28 cellular contexts compared by ENCODE assay signal in the genomic region with DNA sequence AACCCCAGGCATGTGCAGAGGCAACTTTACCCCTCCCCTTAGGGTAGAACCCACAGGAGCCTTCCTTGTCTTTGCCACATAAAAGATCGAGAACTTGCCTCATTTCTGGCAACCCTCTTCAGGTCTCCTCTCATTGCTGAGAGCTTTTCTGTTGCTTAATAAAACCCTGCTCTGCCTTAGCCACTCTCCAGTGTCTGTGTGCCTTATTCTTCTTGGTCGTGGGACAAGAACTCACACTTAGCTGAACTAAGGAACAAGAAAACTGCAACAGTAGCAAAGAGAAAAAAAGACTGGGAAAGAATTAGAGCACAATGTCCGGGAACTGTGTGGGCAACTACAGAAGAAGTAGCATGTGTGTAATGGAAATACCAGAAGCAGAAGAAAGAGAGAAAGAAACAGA. TPM values are rescaled to one million over a fixed set of nuclear protein-coding genes. Genes with fewer than 3 reads are reported as not detected.
DNase-seq lines count a peak whose midpoint lies in the region; ATAC-seq, FAIRE-seq and TF ChIP-seq lines count a peak whose summit lies in the region.
"Had no signal": no experiment of that assay in that cellular context is flagged by ENCODE, and none has a peak within 500 bp of the region (broad histone marks: within the 10 kb centered on the region; RNA-seq: fewer than 3 reads in every experiment).

No MANE protein-coding gene starts in this region.

- intact Hi-C loops in body of pancreas (cut with DNase I) (no loop called here), HepG2 (cut with micrococcal nuclease; ENCODE audit: unreplicated experiment) (no loop called here)

- no peaks in the 10 kb centered on the region for H3K36me3 Mint-ChIP-seq in activated naive CD4-positive, alpha-beta T cell treated with anti-CD3 and anti-CD28 coated beads, Interleukin-2, amount 50 U/mL, for 24 hours
- peaks cover 5% of the 10 kb centered on the region for H3K36me3 Mint-ChIP-seq in T-helper 17 cell (ENCODE audit: low read depth)

- H3K9me3 ChIP-seq in T-helper 17 cell (ENCODE audit: control insufficient read depth, low read length, poor library complexity, severe bottlenecking) (no peaks in the 10 kb centered on the region), hepatocyte (ENCODE audit: low read depth) (no peaks in the 10 kb centered on the region), body of pancreas (peaks cover 0 to 4% (median 0%) of the 10 kb centered on the region in 3 donors), HepG2 (ENCODE audit: low read length) (peaks cover 16% of the 10 kb centered on the region; the same call in 1 of the 2 replicates)
- H3K9me3 ChIP-seq in effector memory CD4-positive, alpha-beta T cell (ENCODE audit: control insufficient read depth, low read length), result no peaks in the 10 kb centered on the region
- H3K9me3 ChIP-seq: SJSA1 had no signal

- FAIRE-seq in HepG2 (lab: Jason Lieb, UNC), result no peak
- FAIRE-seq: GM18507 had no signal

- H3K27ac ChIP-seq in hepatocyte, result no peak overlapping the region
- H3K27ac ChIP-seq in effector memory CD4-positive, alpha-beta T cell (ENCODE audit: insufficient read depth, low read length, poor library complexity, severe bottlenecking), result no peak overlapping the region
- no peak overlapping the region for H3K27ac ChIP-seq in body of pancreas
- H3K27ac ChIP-seq in HepG2 (ENCODE audit: extremely low read length, insufficient read depth, low read length), result no peak overlapping the region
- H3K27ac ChIP-seq: PC-9 had no signal

- no peak for TF ChIP-seq POLR2A in body of pancreas (IDR thresholded peaks at IDR 0.05)
- no peak for TF ChIP-seq POLR2A in HepG2 (IDR thresholded peaks at IDR 0.05; ENCODE audit: insufficient read depth in 1 of 2, low read depth in 2 of 2, low read length in 2 of 2)

- 60% methylated on average over 3 of the region's 3 CpGs for WGBS in hepatocyte (ENCODE audit: low lambda C conversion rate, missing lambda C conversion rate)
- 61 to 81% methylated on average over 3 of the region's 3 CpGs for WGBS in body of pancreas, 2 donors
- WGBS in HepG2 (ENCODE audit: low lambda C conversion rate), result 5% methylated on average over 3 of the region's 3 CpGs

- H2AFZ ChIP-seq in hepatocyte, result no peak overlapping the region
- H2AFZ ChIP-seq in HepG2 (ENCODE audit: low read length), result no peak overlapping the region
- H2AFZ ChIP-seq: PC-9 had no signal

- H3K79me2 ChIP-seq in hepatocyte (no peaks in the 10 kb centered on the region), HepG2 (ENCODE audit: insufficient read depth, low read length) (no peaks in the 10 kb centered on the region)

- CTCF ChIA-PET in HepG2 (lab: Yijun Ruan, JAX; ENCODE audit: low intra/inter-chr PET ratio, low total read pairs), result no interaction called here

- TF ChIP-seq CTCF in hepatocyte (IDR thresholded peaks at IDR 0.05; ENCODE audit: poor library complexity) (no peak), body of pancreas (IDR thresholded peaks at IDR 0.05) (no peak), HepG2 (CRISPR knock-in tag; IDR thresholded peaks at IDR 0.05) (no peak)

- no peak for TF ChIP-seq EP300 in HepG2 (IDR thresholded peaks at IDR 0.05; ENCODE audit: low read depth in 2 of 2, low read length in 2 of 2)
- TF ChIP-seq EP300 in HepG2 (CRISPR knock-in tag; IDR thresholded peaks at IDR 0.05; ENCODE audit: borderline replicate concordance), result no peak

- no peak for TF ChIP-seq RAD21 in HepG2 (CRISPR knock-in tag; IDR thresholded peaks at IDR 0.05)

- no TSS peak for BruUV-seq in HepG2 (replicated peaks; lab: Mats Ljungman, UMichigan)

- no peak for DNase-seq in activated naive CD4-positive, alpha-beta T cell treated with Interleukin-2 at 50 U/mL for 16 hours
- DNase-seq in T-helper 17 cell (no peak), hepatocyte (ENCODE audit: low spot score) (no peak), body of pancreas (no peak), HepG2 (ENCODE audit: low spot score) (no peak)
- DNase-seq in effector memory CD4-positive, alpha-beta T cell, result no peak
- DNase-seq: Calu3, DMS153, H9, Kasumi-1, NCI-H1105, NCI-H1436 treated with DMSO at 0.1 percent for 48 hours, NCI-H187 treated with DMSO at 0.1 percent for 48 hours, NCI-H2107, NCI-H774, PC-9, Right ventricle myocardium superior, RPMI8226 had no signal

- H3K4me3 ChIP-seq in hepatocyte, result no peak overlapping the region
- no peak overlapping the region for H3K4me3 ChIP-seq in effector memory CD4-positive, alpha-beta T cell (ENCODE audit: insufficient read depth, low read depth, low read length, poor library complexity, severe bottlenecking)
- H3K4me3 ChIP-seq in body of pancreas, result no peak overlapping the region
- no peak overlapping the region for H3K4me3 ChIP-seq in HepG2 (replicated peaks in 1 of 3; ENCODE audit: insufficient read depth in 1 of 3, low read depth in 2 of 3, low read length in 3 of 3)
- H3K4me3 ChIP-seq: PC-9, SJSA1 had no signal

- H3K36me3 ChIP-seq in hepatocyte (replicated peaks; ENCODE audit: insufficient read depth, low read depth) (no peaks in the 10 kb centered on the region), body of pancreas (replicated peaks in 1 of 2; ENCODE audit: insufficient read depth in 1 of 2, low read depth in 2 of 2) (no peaks in the 10 kb centered on the region), HepG2 (replicated peaks in 1 of 2; ENCODE audit: control insufficient read depth in 1 of 2, insufficient read depth in 2 of 2, low read length in 2 of 2) (no peaks in the 10 kb centered on the region)
- H3K36me3 ChIP-seq in effector memory CD4-positive, alpha-beta T cell (ENCODE audit: control insufficient read depth, insufficient read depth, low read length), result no peaks in the 10 kb centered on the region
- H3K36me3 ChIP-seq: SJSA1 had no signal

- no peaks in the 10 kb centered on the region for H3K9me3 Mint-ChIP-seq in activated naive CD4-positive, alpha-beta T cell treated with anti-CD3 and anti-CD28 coated beads, Interleukin-2, amount 50 U/mL, for 24 hours

- H3K4me3 Mint-ChIP-seq in activated naive CD4-positive, alpha-beta T cell treated with anti-CD3 and anti-CD28 coated beads, Interleukin-2, amount 50 U/mL, for 24 hours, result peak overlapping the region; percentile 9
- H3K4me3 Mint-ChIP-seq in T-helper 17 cell, result no peak overlapping the region
- H3K4me3 Mint-ChIP-seq: H9 had no signal

- H3K27me3 ChIP-seq in hepatocyte (no peaks in the 10 kb centered on the region), body of pancreas (no peaks in the 10 kb centered on the region), HepG2 (ENCODE audit: control insufficient read depth in 1 of 2, insufficient read depth in 2 of 2, low read length in 2 of 2) (no peaks in the 10 kb centered on the region; a peak in 1 of 5 replicates)
- H3K27me3 ChIP-seq in effector memory CD4-positive, alpha-beta T cell (replicated peaks; ENCODE audit: control insufficient read depth, insufficient read depth, low read length, poor library complexity, severe bottlenecking), result peaks cover 5% of the 10 kb centered on the region
- H3K27me3 ChIP-seq: SJSA1 had no signal

- H3K4me2 ChIP-seq in hepatocyte, result peak overlapping the region; percentile 5
- H3K4me2 ChIP-seq in HepG2 (ENCODE audit: low read depth, low read length), result no peak overlapping the region
- H3K4me2 ChIP-seq: PC-9 had no signal

- H3K27me3 Mint-ChIP-seq in activated naive CD4-positive, alpha-beta T cell treated with anti-CD3 and anti-CD28 coated beads, Interleukin-2, amount 50 U/mL, for 24 hours, result peaks cover 14% of the 10 kb centered on the region
- H3K27me3 Mint-ChIP-seq in T-helper 17 cell, result peaks cover 41% of the 10 kb centered on the region

- in situ Hi-C loops in HepG2 (cut with HindIII; ENCODE audit: extremely low pct_ligation_motif_present, low pct_unique_long_range_greater_than_20kb), result loop anchor here (25.0 kb wide), 2 partner anchors 321 to 821 kb away; no protein-coding TSS in a partner anchor

- H4K20me1 ChIP-seq in hepatocyte (ENCODE audit: insufficient read depth, poor library complexity, severe bottlenecking) (no peaks in the 10 kb centered on the region), HepG2 (ENCODE audit: insufficient read depth, low read length) (no peaks in the 10 kb centered on the region)

- H3K9me2 ChIP-seq in hepatocyte (replicated peaks; ENCODE audit: insufficient read depth), result no peaks in the 10 kb centered on the region

- no peak overlapping the region for H3K9ac ChIP-seq in HepG2 (ENCODE audit: insufficient read depth, low read depth, low read length)

- no peak overlapping the region for H3K27ac Mint-ChIP-seq in activated naive CD4-positive, alpha-beta T cell treated with anti-CD3 and anti-CD28 coated beads, Interleukin-2, amount 50 U/mL, for 24 hours
- no peak overlapping the region for H3K27ac Mint-ChIP-seq in T-helper 17 cell
- H3K27ac Mint-ChIP-seq: H9 had no signal

- peaks cover 13% of the 10 kb centered on the region for H3K4me1 Mint-ChIP-seq in activated naive CD4-positive, alpha-beta T cell treated with anti-CD3 and anti-CD28 coated beads, Interleukin-2, amount 50 U/mL, for 24 hours
- H3K4me1 Mint-ChIP-seq in T-helper 17 cell, result peaks cover 4% of the 10 kb centered on the region
- H3K4me1 Mint-ChIP-seq: H9 had no signal

- POLR2A ChIA-PET in HepG2 (lab: Yijun Ruan, JAX), result no interaction called here

- H3K4me1 ChIP-seq in hepatocyte (ENCODE audit: insufficient read depth) (no peaks in the 10 kb centered on the region), body of pancreas (no peaks in the 10 kb centered on the region), HepG2 (ENCODE audit: insufficient read depth, low read length) (no peaks in the 10 kb centered on the region)
- no peaks in the 10 kb centered on the region for H3K4me1 ChIP-seq in effector memory CD4-positive, alpha-beta T cell (ENCODE audit: control insufficient read depth, insufficient read depth, low read length, poor library complexity, severe bottlenecking)

- ATAC-seq in T-helper 17 cell (peak; percentile 27), body of pancreas (no peak), HepG2 (no peak)

RNA-seq across cellular contexts. Expression of a gene that starts 56.2 kb away (rescaled TPM):
- total RNA-seq in T-helper 17 cell (not detected), hepatocyte (not detected in 2 replicates), body of pancreas (not detected), HepG2 (2016; rRNA removed; fragmentation: Illumina TruSeq; extraction: Trizol) (not detected in 2 replicates)
- polyA plus RNA-seq in hepatocyte (not detected in 2 replicates), HepG2 (2011; rRNA removed) (not detected in 2 replicates)
- not detected in 2 replicates for total RNA-seq in HepG2 (2016; cell fraction: cytosol; rRNA removed; fragmentation: Illumina TruSeq; extraction: Trizol; ENCODE audit: low read depth)
- total RNA-seq in HepG2 (2016; cell fraction: insoluble cytoplasmic fraction; rRNA removed; fragmentation: Illumina TruSeq; extraction: Trizol), result not detected in 2 replicates
- not detected in 2 replicates for total RNA-seq in HepG2 (2016; cell fraction: membrane; rRNA removed; fragmentation: Illumina TruSeq; extraction: Trizol)
- not detected in 2 replicates for total RNA-seq in HepG2 (2016; cell fraction: nucleus; rRNA removed; fragmentation: Illumina TruSeq; extraction: Trizol)
- not detected in 2 replicates for polyA plus RNA-seq in HepG2 (2011; cell fraction: cytosol; rRNA removed)
- not detected in 2 replicates for polyA plus RNA-seq in HepG2 (2011; cell fraction: nucleus; rRNA removed)
- not detected in 2 replicates for polyA plus RNA-seq in HepG2 (2012)
- not detected in 2 replicates for polyA plus RNA-seq in HepG2 (2016; cell fraction: cytosol; fragmentation: Illumina TruSeq; extraction: Trizol; ENCODE audit: low read depth)
- not detected in 2 replicates for polyA plus RNA-seq in HepG2 (2016; cell fraction: insoluble cytoplasmic fraction; fragmentation: Illumina TruSeq; extraction: Trizol; ENCODE audit: low read depth)
- not detected in 2 replicates for polyA plus RNA-seq in HepG2 (2016; cell fraction: membrane; fragmentation: Illumina TruSeq; extraction: Trizol; ENCODE audit: low read depth)
- polyA plus RNA-seq in HepG2 (2016; cell fraction: nucleus; fragmentation: Illumina TruSeq; extraction: Trizol; ENCODE audit: insufficient read depth, low read depth), result not detected in 2 replicates
- not detected in 2 replicates for polyA minus RNA-seq in HepG2 (2011; rRNA and poly(A)+ RNA removed; ENCODE audit: low replicate concordance)
- polyA minus RNA-seq in HepG2 (2011; cell fraction: cytosol; rRNA and poly(A)+ RNA removed), result not detected in 2 replicates
- polyA minus RNA-seq in HepG2 (2011; cell fraction: nucleus; rRNA and poly(A)+ RNA removed), result not detected in 2 replicates
- total RNA-seq: A172, Calu3, Daoy, G401, H9, HFFc6, M059J, NCI-H460, PC-9, Right ventricle myocardium superior, SJSA1 had no signal
- polyA plus RNA-seq: BJ had no signal
